In genomic region chr9:92970467-92970923, GRCh38 we compare ENCODE assay signal across 8 cellular contexts. TPM values are rescaled to one million over a fixed set of nuclear protein-coding genes. Genes with fewer than 3 reads are reported as not detected.
A peak's percentile ranks its signal among the peaks of the same experiment; 100 is the strongest.
DNase-seq lines count a peak whose midpoint lies in the region; ATAC-seq lines count a peak whose summit lies in the region.

No MANE protein-coding gene starts in this region.

- ATAC-seq in Right ventricle myocardium superior (ENCODE audit: poor library complexity) (peak; percentile 23), Right ventricle myocardium inferior (no peak), HG03139 (IDR thresholded peaks at IDR 0.05; ENCODE audit: unreplicated experiment) (no peak), HG02571 (IDR thresholded peaks at IDR 0.05; ENCODE audit: unreplicated experiment) (no peak)

- H3K4me1 ChIP-seq in iPS-20b (ENCODE audit: insufficient read depth, low read length), result peaks cover 32% of the 10 kb centered on the region

- peak overlapping the region; percentile 77 for H3K27ac ChIP-seq in iPS-20b (ENCODE audit: low read length)

- no peak for DNase-seq in Right ventricle myocardium superior
- no peak for DNase-seq in Right ventricle myocardium inferior (ENCODE audit: missing footprints)
- DNase-seq in activated CD8-positive, alpha-beta memory T cell treated with anti-CD3 and anti-CD28 coated beads, Interleukin-2, amount 50 U/mL, for 48 hours, result peak; percentile 48
- DNase-seq in NCI-H2029 treated with DMSO at 0.1 percent for 48 hours (lab: John Stamatoyannopoulos, UW), result no peak
- no peak for DNase-seq in stimulated activated naive CD4-positive, alpha-beta T cell treated with Interleukin-2 at 50 U/mL for 16 hours (lab: John Stamatoyannopoulos, UW)

- no peaks in the 10 kb centered on the region for H3K27me3 ChIP-seq in iPS-20b (ENCODE audit: insufficient read depth, low read length)

- no peaks in the 10 kb centered on the region for H3K36me3 ChIP-seq in iPS-20b (ENCODE audit: insufficient read depth, low read depth, low read length)

- H3K4me3 ChIP-seq in iPS-20b (ENCODE audit: low read length), result 0 out of 2 replicates have a peak overlapping the region, but pooled peaks have one; percentile 5

- H3K9me3 ChIP-seq in iPS-20b (ENCODE audit: insufficient read depth, low read depth, low read length), result no peaks in the 10 kb centered on the region

- peak overlapping the region; percentile 58; the same call in 1 of the 2 replicates for H3K9ac ChIP-seq in iPS-20b (ENCODE audit: low read depth, low read length)

- intact Hi-C loops in Right ventricle myocardium superior (cut with DNase I), result no loop called here
- intact Hi-C loops in Right ventricle myocardium inferior (cut with DNase I), result no loop called here

RNA-seq across cellular contexts. Expression of gene FGD3, which starts 23.2 kb away (rescaled TPM):
- total RNA-seq in Right ventricle myocardium superior (2.7 TPM), Right ventricle myocardium inferior (3.0 TPM)
